Comparison of ENCODE assay signal across 2 cellular contexts in the genomic region with DNA sequence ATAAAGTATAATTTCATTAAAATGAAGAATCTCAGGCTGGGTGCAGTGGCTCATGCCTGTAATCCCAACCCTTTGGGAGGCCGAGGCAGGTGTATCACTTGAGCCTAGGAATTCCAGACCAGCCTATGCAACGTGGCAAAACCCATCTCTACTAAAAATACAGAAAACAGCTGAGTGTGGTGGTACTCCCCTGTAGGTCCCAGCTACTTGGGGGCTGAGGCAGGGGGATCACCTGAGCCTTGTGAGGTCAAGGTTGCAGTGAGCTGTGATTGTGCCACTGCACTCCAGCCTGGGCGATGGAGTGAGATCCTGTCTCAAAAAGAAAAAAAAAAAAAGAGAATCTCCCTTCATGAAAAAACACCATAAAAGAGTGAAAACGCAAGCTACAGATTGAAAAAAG.
TF ChIP-seq lines count a peak whose summit lies in the region.
"Not testable (repeated sequence)": the region's sequence is repeated elsewhere in the genome, so short reads cannot be mapped to it uniquely, and the experiment has no call there.

No MANE protein-coding gene starts in this region.

TF ChIP-seq in HEK293, 187 proteins besides CTCF, POLR2A, EP300 and RAD21:
- TF ChIP-seq PRDM1 (tag by site-specific recombination; IDR thresholded peaks at IDR 0.05) (peak; percentile 42; the same call in 1 of the 2 replicates), ZNF600 (tag by site-specific recombination; IDR thresholded peaks at IDR 0.05) (0 out of 2 replicates have a peak, but pooled peaks have one; percentile 8), GLIS1 (tag by site-specific recombination; IDR thresholded peaks at IDR 0.05) (0 out of 2 replicates have a peak, but pooled peaks have one; percentile 11), ZNF121 (tag by site-specific recombination; IDR thresholded peaks at IDR 0.05) (0 out of 2 replicates have a peak, but pooled peaks have one; percentile 27)

TF ChIP-seq in HepG2, 621 proteins besides CTCF, POLR2A, EP300 and RAD21:
- 0 out of 2 replicates have a peak, but pooled peaks have one; percentile 36 for TF ChIP-seq NCOA1 (CRISPR knock-in tag; IDR thresholded peaks at IDR 0.05)
- TF ChIP-seq LCORL (IDR thresholded peaks at IDR 0.05): not testable (repeated sequence)
- TF ChIP-seq LCORL (CRISPR knock-in tag; IDR thresholded peaks at IDR 0.05): 0 out of 2 replicates have a peak, but pooled peaks have one; percentile 43
- peak; percentile 13; the same call in 1 of the 2 replicates for TF ChIP-seq RARA (CRISPR knock-in tag; IDR thresholded peaks at IDR 0.05)
